In the genomic region with DNA sequence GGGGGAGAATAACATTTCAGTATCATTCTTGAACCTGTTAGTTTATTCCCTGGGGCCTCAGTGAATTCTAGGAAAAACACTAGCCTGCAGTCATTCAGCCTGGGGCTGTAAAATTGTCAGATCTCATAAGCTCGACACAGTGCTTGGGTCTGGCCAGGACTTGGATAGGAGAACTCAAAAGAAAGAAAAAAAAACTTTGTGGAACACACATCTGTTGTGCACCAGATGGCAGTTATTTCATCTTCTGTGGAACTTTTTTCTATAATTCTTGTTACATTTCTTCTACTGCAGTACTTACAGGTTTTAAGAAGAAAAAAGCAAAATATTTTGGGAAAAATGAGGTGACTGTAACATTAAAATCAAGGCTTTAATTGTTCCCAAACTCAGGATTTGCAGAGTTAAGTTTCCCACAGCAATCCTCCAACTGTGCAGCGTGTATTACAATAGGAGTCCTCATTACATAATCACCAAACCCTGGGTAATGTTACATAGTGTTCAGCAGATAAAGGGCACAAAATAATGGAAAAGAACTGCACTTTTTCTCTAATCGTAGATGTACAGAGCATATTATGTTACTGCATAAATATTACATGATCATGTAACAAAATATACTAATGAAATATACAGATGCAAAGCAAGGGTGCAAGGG, we compare ENCODE assay signal across 16 cellular contexts.
DNase-seq lines count a peak whose midpoint lies in the region; ATAC-seq and TF ChIP-seq lines count a peak whose summit lies in the region.
"Had no signal": no experiment of that assay in that cellular context is flagged by ENCODE, and none has a peak within 500 bp of the region (broad histone marks: within the 10 kb centered on the region; RNA-seq: fewer than 3 reads in every experiment).

No MANE protein-coding gene starts in this region.

- H3K4me3 ChIP-seq in fibroblast of pulmonary artery (replicated peaks; ENCODE audit: low read depth, low read length) = no peak overlapping the region
- H3K4me3 ChIP-seq: mucosa of descending colon had no signal

- no peak for TF ChIP-seq CTCF in fibroblast of pulmonary artery (IDR thresholded peaks at IDR 0.05; ENCODE audit: low read length, missing control alignments)

- DNase-seq in NCI-H146 (lab: John Stamatoyannopoulos, UW) (peak; percentile 17), NCI-H146 treated with DMSO at 0.1 percent for 48 hours (lab: John Stamatoyannopoulos, UW; ENCODE audit: unreplicated experiment) (no peak), NCI-H446 treated with DMSO at 0.1 percent for 48 hours (lab: John Stamatoyannopoulos, UW) (peak; percentile 45), fibroblast of pulmonary artery (ENCODE audit: low read depth) (peak; percentile 29), retina (peak; percentile 40), substantia nigra (lab: John Stamatoyannopoulos, UW) (no peak), SKM-1 treated with dmso at 0.1 percent for 144 hours (lab: John Stamatoyannopoulos, UW; ENCODE audit: unreplicated experiment) (no peak)
- DNase-seq: 8988T; activated CD4-positive, alpha-beta T cell treated with anti-CD3 and anti-CD28 coated beads for 48 hours; activated T-cell treated with anti-CD3 and anti-CD28 coated beads, Interleukin-2, amount 50 U/mL, for 1 hour; CD8-positive, alpha-beta T cell; GDM1; islet precursor cell; mucosa of descending colon; NCI-H1694 had no signal

- no peak overlapping the region for H3K27ac ChIP-seq in substantia nigra (ENCODE audit: low read depth, low read length, poor library complexity, severe bottlenecking)

- no peak for ATAC-seq in HG03280 (IDR thresholded peaks at IDR 0.05; ENCODE audit: unreplicated experiment)
- ATAC-seq: CD8-positive, alpha-beta T cell had no signal

Comparison
In these comparisons a context has a peak if more than half of its experiments do, and no peak if none do; other contexts are left out.
1. DNase-seq: peak in NCI-H146 (single experiment), NCI-H446 treated with DMSO at 0.1 percent for 48 hours (single experiment), fibroblast of pulmonary artery (single experiment) and retina (single experiment); none in NCI-H146 treated with DMSO at 0.1 percent for 48 hours (single experiment), substantia nigra (0 of 49) and SKM-1 treated with dmso at 0.1 percent for 144 hours (single experiment).